In the genomic region with DNA sequence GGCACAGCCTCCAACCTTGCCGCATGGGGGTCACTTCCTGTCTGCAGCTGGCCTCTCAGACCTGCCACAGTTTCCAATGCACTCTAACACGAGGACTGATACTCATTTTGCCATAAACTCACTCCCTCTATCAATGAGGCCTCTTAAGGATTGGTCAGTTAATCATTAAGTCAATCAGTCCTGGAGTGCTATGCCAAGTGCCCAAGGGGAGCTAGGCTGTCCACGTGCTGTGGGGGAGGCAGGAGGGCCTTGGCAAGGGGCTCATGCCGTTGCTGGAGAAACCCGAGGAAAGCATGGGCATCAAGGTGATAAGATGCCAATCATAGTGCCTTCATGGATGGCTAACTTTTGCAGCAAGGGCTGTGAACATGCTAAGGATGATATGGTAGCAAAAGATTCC, we compare ENCODE assay signal across 20 cellular contexts. TPM values are rescaled to one million over a fixed set of nuclear protein-coding genes. Genes with fewer than 3 reads are reported as not detected.
DNase-seq lines count a peak whose midpoint lies in the region; ATAC-seq, FAIRE-seq and TF ChIP-seq lines count a peak whose summit lies in the region.
"Had no signal": no experiment of that assay in that cellular context is flagged by ENCODE, and none has a peak within 500 bp of the region (broad histone marks: within the 10 kb centered on the region; RNA-seq: fewer than 3 reads in every experiment).

No MANE protein-coding gene starts in this region.

- intact Hi-C loops in Caco-2 (cut with micrococcal nuclease; ENCODE audit: unreplicated experiment) (loop anchor here (10.0 kb wide), 1 partner anchor 54 kb away; no protein-coding TSS in a partner anchor), right lobe of liver (cut with DNase I) (no loop called here)
- intact Hi-C loops in activated CD8-positive, alpha-beta T cell treated with anti-CD3 and anti-CD28 coated beads for 36 hours (cut with micrococcal nuclease) = no loop called here

- H3K79me2 ChIP-seq in astrocyte (ENCODE audit: insufficient read depth, low read length) = peaks cover 34% of the 10 kb centered on the region

- TF ChIP-seq POLR2A in right lobe of liver (IDR thresholded peaks at IDR 0.05) = no peak

- H3K4me3 Mint-ChIP-seq in Caco-2 (ENCODE audit: unreplicated experiment) (peak overlapping the region; percentile 80), astrocyte (ENCODE audit: unreplicated experiment) (peak overlapping the region; percentile 62), osteocyte (ENCODE audit: unreplicated experiment) (no peak overlapping the region)
- no peak overlapping the region for H3K4me3 Mint-ChIP-seq in activated CD8-positive, alpha-beta T cell treated with anti-CD3 and anti-CD28 coated beads for 36 hours
- H3K4me3 Mint-ChIP-seq: activated T-cell treated with anti-CD3 and anti-CD28 coated beads, Interleukin-2, amount 50 U/mL, for 24 hours had no signal

- no peak for DNase-seq in Caco-2
- DNase-seq in astrocyte (ENCODE audit: low read depth) = no peak
- DNase-seq in right lobe of liver = peak in 2 of 3 donors; percentile 63 to 64
- DNase-seq in islet precursor cell = no peak
- DNase-seq in activated CD8-positive, alpha-beta T cell treated with anti-CD3 and anti-CD28 coated beads for 36 hours = no peak
- DNase-seq in osteocyte (ENCODE audit: extremely low spot score, unreplicated experiment) = no peak
- DNase-seq: activated CD4-positive, alpha-beta T cell treated with anti-CD3 and anti-CD28 coated beads for 1 hour; activated T-cell treated with anti-CD3 and anti-CD28 coated beads, Interleukin-2, amount 50 U/mL, for 24 hours; BE2C; GOT3; Kasumi-1; left cardiac atrium; NCI-H187; NCI-H526 treated with DMSO at 0.1 percent for 48 hours; pancreas; stimulated activated CD8-positive, alpha-beta memory T cell treated with anti-CD3 and anti-CD28 coated beads, Interleukin-4, amount 100 ng/mL, for 48 hours; SW 1271 had no signal

- peaks cover 11% of the 10 kb centered on the region for H3K36me3 Mint-ChIP-seq in Caco-2 (ENCODE audit: insufficient read depth, unreplicated experiment)
- H3K36me3 Mint-ChIP-seq in astrocyte (ENCODE audit: low read depth, unreplicated experiment) = peaks cover 11% of the 10 kb centered on the region
- H3K36me3 Mint-ChIP-seq in activated CD8-positive, alpha-beta T cell treated with anti-CD3 and anti-CD28 coated beads for 36 hours (ENCODE audit: low read depth) = peaks cover 22% of the 10 kb centered on the region
- H3K36me3 Mint-ChIP-seq in osteocyte (ENCODE audit: unreplicated experiment) = no peaks in the 10 kb centered on the region

- BruUV-seq in Caco-2 (replicated peaks; lab: Mats Ljungman, UMichigan) = no TSS peak

- H3K27ac Mint-ChIP-seq in Caco-2 (ENCODE audit: unreplicated experiment) = no peak overlapping the region
- peak overlapping the region; percentile 72 for H3K27ac Mint-ChIP-seq in astrocyte (ENCODE audit: unreplicated experiment)
- H3K27ac Mint-ChIP-seq in activated CD8-positive, alpha-beta T cell treated with anti-CD3 and anti-CD28 coated beads for 36 hours = no peak overlapping the region
- no peak overlapping the region for H3K27ac Mint-ChIP-seq in osteocyte (ENCODE audit: unreplicated experiment)
- H3K27ac Mint-ChIP-seq: activated T-cell treated with anti-CD3 and anti-CD28 coated beads, Interleukin-2, amount 50 U/mL, for 24 hours had no signal

- no peak overlapping the region for H3K9ac ChIP-seq in astrocyte (ENCODE audit: low read length)
- peak overlapping the region in 2 of 3 donors; percentile 11 to 19 for H3K9ac ChIP-seq in skeletal muscle tissue (ENCODE audit: low read depth in 1 of 3, low read length in 3 of 3)

- WGBS in right lobe of liver (ENCODE audit: insufficient coverage, low coverage, low lambda C conversion rate, missing lambda C conversion rate) = 6% methylated on average over 2 of the region's 5 CpGs

- no peak overlapping the region for H3K27ac ChIP-seq in astrocyte (ENCODE audit: low read depth, low read length)
- H3K27ac ChIP-seq in right lobe of liver = peak overlapping the region in 2 of 3 donors; percentile 79 to 86
- peak overlapping the region; percentile 23 for H3K27ac ChIP-seq in skeletal muscle tissue (ENCODE audit: low read depth, low read length)
- H3K27ac ChIP-seq: pancreas had no signal

- no peak overlapping the region for H3K4me2 ChIP-seq in astrocyte (ENCODE audit: low read length)

- peaks cover 14% of the 10 kb centered on the region for H4K20me1 ChIP-seq in astrocyte (ENCODE audit: insufficient read depth, low read length)

- POLR2A ChIA-PET in Caco-2 (lab: Charles Lee) = no interaction called here
- POLR2A ChIA-PET in activated CD8-positive, alpha-beta T cell treated with anti-CD3 and anti-CD28 coated beads for 36 hours (lab: Charles Lee) = no interaction called here

- no peaks in the 10 kb centered on the region for H3K27me3 ChIP-seq in Caco-2 (replicated peaks; ENCODE audit: control insufficient read depth, insufficient read depth, low read length)
- no peaks in the 10 kb centered on the region for H3K27me3 ChIP-seq in astrocyte (ENCODE audit: insufficient read depth, low read length)
- H3K27me3 ChIP-seq in right lobe of liver = no peaks in the 10 kb centered on the region
- no peaks in the 10 kb centered on the region for H3K27me3 ChIP-seq in skeletal muscle tissue (ENCODE audit: control insufficient read depth in 3 of 3, insufficient read depth in 3 of 3, low read length in 3 of 3)
- H3K27me3 ChIP-seq: BE2C, pancreas had no signal

- H3K9me3 Mint-ChIP-seq in Caco-2 (ENCODE audit: unreplicated experiment) (no peaks in the 10 kb centered on the region), astrocyte (ENCODE audit: unreplicated experiment) (peaks cover 3% of the 10 kb centered on the region), osteocyte (ENCODE audit: unreplicated experiment) (no peaks in the 10 kb centered on the region)
- H3K9me3 Mint-ChIP-seq in activated CD8-positive, alpha-beta T cell treated with anti-CD3 and anti-CD28 coated beads for 36 hours = peaks cover 4% of the 10 kb centered on the region
- H3K9me3 Mint-ChIP-seq: activated T-cell treated with anti-CD3 and anti-CD28 coated beads, Interleukin-2, amount 50 U/mL, for 24 hours had no signal

- no peak for FAIRE-seq in astrocyte (lab: Jason Lieb, UNC)
- FAIRE-seq: pancreas had no signal

- CTCF ChIA-PET in Caco-2 (lab: Charles Lee) = no interaction called here
- CTCF ChIA-PET in activated CD8-positive, alpha-beta T cell treated with anti-CD3 and anti-CD28 coated beads for 36 hours (lab: Charles Lee) = interaction anchor here (1.3 kb wide), 1 partner anchor 26 kb away, joined by 3 read pairs; no protein-coding TSS in a partner anchor

- H3K27me3 Mint-ChIP-seq in Caco-2 (ENCODE audit: insufficient read depth, unreplicated experiment) = no peaks in the 10 kb centered on the region
- H3K27me3 Mint-ChIP-seq in astrocyte (ENCODE audit: low read depth, unreplicated experiment) = no peaks in the 10 kb centered on the region
- H3K27me3 Mint-ChIP-seq in activated CD8-positive, alpha-beta T cell treated with anti-CD3 and anti-CD28 coated beads for 36 hours = peaks cover 1% of the 10 kb centered on the region
- no peaks in the 10 kb centered on the region for H3K27me3 Mint-ChIP-seq in osteocyte (ENCODE audit: unreplicated experiment)

- peaks cover 9% of the 10 kb centered on the region for H3K4me1 ChIP-seq in Caco-2
- peaks cover 12% of the 10 kb centered on the region for H3K4me1 ChIP-seq in astrocyte (ENCODE audit: insufficient read depth, low read length)
- peaks cover 0 to 73% (median 44%) of the 10 kb centered on the region in 4 donors for H3K4me1 ChIP-seq in right lobe of liver
- H3K4me1 ChIP-seq in skeletal muscle tissue (ENCODE audit: control insufficient read depth in 3 of 3, insufficient read depth in 3 of 3, low read length in 3 of 3) = peaks cover 30 to 48% (median 33%) of the 10 kb centered on the region in 3 donors
- H3K4me1 ChIP-seq: BE2C had no signal

- H3K4me3 ChIP-seq in Caco-2 (ENCODE audit: low read depth, low read length) (no peak overlapping the region), astrocyte (ENCODE audit: insufficient read depth, low read depth, low read length) (no peak overlapping the region), right lobe of liver (no peak overlapping the region), skeletal muscle tissue (ENCODE audit: low read length in 3 of 3) (no peak overlapping the region)
- H3K4me3 ChIP-seq: pancreas had no signal

- H3K9me3 ChIP-seq in Caco-2 (no peaks in the 10 kb centered on the region), astrocyte (ENCODE audit: insufficient read depth, low read depth, low read length) (no peaks in the 10 kb centered on the region), right lobe of liver (no peaks in the 10 kb centered on the region), skeletal muscle tissue (ENCODE audit: control insufficient read depth in 3 of 3, low read length in 3 of 3) (no peaks in the 10 kb centered on the region)
- H3K9me3 ChIP-seq: BE2C, pancreas had no signal

- TF ChIP-seq CTCF in Caco-2 (IDR thresholded peaks at IDR 0.05; ENCODE audit: insufficient read depth in 1 of 2, low read depth in 1 of 2, low read length in 1 of 2, severe bottlenecking in 1 of 2, unreplicated experiment in 1 of 2) (no peak), astrocyte (IDR thresholded peaks at IDR 0.05; ENCODE audit: insufficient read depth, low read depth, low read length) (no peak), right lobe of liver (IDR thresholded peaks at IDR 0.05) (no peak), osteocyte (IDR thresholded peaks at IDR 0.05) (no peak)
- no peak for TF ChIP-seq CTCF in activated CD8-positive, alpha-beta T cell treated with anti-CD3 and anti-CD28 coated beads for 36 hours (IDR thresholded peaks at IDR 0.05)

- ATAC-seq in right lobe of liver (peak in 1 of 4 donors; percentile 27), GM21576 (IDR thresholded peaks at IDR 0.05; ENCODE audit: unreplicated experiment) (no peak)
- ATAC-seq in activated CD8-positive, alpha-beta T cell treated with anti-CD3 and anti-CD28 coated beads for 36 hours = no peak
- ATAC-seq: left cardiac atrium, pancreas had no signal

- peaks cover 20% of the 10 kb centered on the region for H3K4me1 Mint-ChIP-seq in Caco-2 (ENCODE audit: low read depth, unreplicated experiment)
- H3K4me1 Mint-ChIP-seq in astrocyte (ENCODE audit: low read depth, unreplicated experiment) = peaks cover 39% of the 10 kb centered on the region
- H3K4me1 Mint-ChIP-seq in activated CD8-positive, alpha-beta T cell treated with anti-CD3 and anti-CD28 coated beads for 36 hours (ENCODE audit: low read depth) = peaks cover 12% of the 10 kb centered on the region
- peaks cover 22% of the 10 kb centered on the region for H3K4me1 Mint-ChIP-seq in osteocyte (ENCODE audit: unreplicated experiment)

- H3K36me3 ChIP-seq in Caco-2 (ENCODE audit: control insufficient read depth, insufficient read depth, low read length) (no peaks in the 10 kb centered on the region; the same call in 1 of the 2 replicates), astrocyte (ENCODE audit: insufficient read depth, low read length) (peaks cover 4% of the 10 kb centered on the region), right lobe of liver (peaks cover 0 to 2% (median under 1%) of the 10 kb centered on the region in 4 donors), skeletal muscle tissue (ENCODE audit: control insufficient read depth in 3 of 3, insufficient read depth in 3 of 3, low read length in 3 of 3) (peaks cover under 1 to 6% (median 2%) of the 10 kb centered on the region in 3 donors)

- H2AFZ ChIP-seq in astrocyte (ENCODE audit: low read depth, low read length) = no peak overlapping the region

RNA-seq across cellular contexts. Expression of gene ALDH1B1, which starts 1.7 kb away (rescaled TPM):
- total RNA-seq in Caco-2 (2022) (35.7 and 38.3 TPM in 2 replicates), astrocyte (124 and 137 TPM in 2 replicates), right lobe of liver (100 to 1,000 TPM in 2 of 6 experiments, 10 to 100 TPM in 4; 61.6 to 179 (median 81.8) TPM), skeletal muscle tissue (11.5 TPM), osteocyte (10.5 and 10.7 TPM in 2 replicates)
- total RNA-seq in activated CD8-positive, alpha-beta T cell treated with anti-CD3 and anti-CD28 coated beads for 36 hours = 10 to 100 TPM; 23.9 to 26.5 TPM

RNA-seq across cellular contexts. Expression of gene IGFBPL1, which starts 33.4 kb away (rescaled TPM):
- 1.3 and 1.6 TPM in 2 replicates for total RNA-seq in Caco-2 (2022)
- 5.6 and 11.0 TPM in 2 replicates for total RNA-seq in astrocyte
- 1 to 10 TPM in 2 of 6 experiments, under 1 TPM in 3, not detected in 1; 0.20 to 2.7 (median 0.44) TPM for total RNA-seq in right lobe of liver
- 1.0 TPM for total RNA-seq in skeletal muscle tissue
- total RNA-seq in activated CD8-positive, alpha-beta T cell treated with anti-CD3 and anti-CD28 coated beads for 36 hours = not detected
- 1.7 and 2.8 TPM in 2 replicates for total RNA-seq in osteocyte
- total RNA-seq: ureter had no signal

Comparison
In these comparisons a context has a peak if more than half of its experiments do, and no peak if none do; other contexts are left out.
1. DNase-seq: peak in right lobe of liver (2 of 3); none in Caco-2 (0 of 2), astrocyte (single experiment), islet precursor cell (single experiment), activated CD8-positive, alpha-beta T cell treated with anti-CD3 and anti-CD28 coated beads for 36 hours (single experiment) and osteocyte (single experiment).
2. H3K4me3 Mint-ChIP-seq: peak in Caco-2 (single experiment) and astrocyte (single experiment); none in activated CD8-positive, alpha-beta T cell treated with anti-CD3 and anti-CD28 coated beads for 36 hours (single experiment) and osteocyte (single experiment).